Comparison of ENCODE assay signal across 7 cellular contexts in the genomic region with DNA sequence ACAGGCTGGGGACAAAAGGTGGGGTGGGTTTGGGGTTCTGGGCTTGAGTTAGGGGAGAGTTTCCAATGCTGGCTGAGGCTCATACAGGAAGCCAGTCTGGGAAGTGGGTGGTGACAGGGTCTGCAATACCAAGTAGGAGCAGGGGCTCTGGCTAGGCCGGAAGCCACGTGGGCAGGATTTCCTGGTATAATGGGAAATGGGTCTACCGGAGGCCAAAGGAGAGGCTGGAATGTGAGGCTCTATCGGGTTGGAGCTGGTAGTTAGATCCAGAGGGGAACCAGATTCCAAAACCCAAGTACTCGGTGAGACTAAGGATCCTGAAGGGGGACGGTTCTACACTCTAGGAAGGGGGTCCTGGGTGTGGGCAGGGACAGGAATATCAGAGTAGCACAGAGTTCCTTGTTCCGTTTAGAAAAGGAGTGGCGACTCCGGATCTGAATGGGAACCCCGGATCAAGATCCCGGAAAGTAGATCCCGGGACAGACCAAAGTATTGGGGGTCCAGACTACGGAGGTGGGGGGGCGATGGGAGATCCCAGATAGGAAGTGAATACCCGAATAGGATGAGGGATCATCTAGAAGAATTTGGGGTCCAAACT. TPM values are rescaled to one million over a fixed set of nuclear protein-coding genes. Genes with fewer than 3 reads are reported as not detected.
DNase-seq lines count a peak whose midpoint lies in the region; ATAC-seq and TF ChIP-seq lines count a peak whose summit lies in the region.

No MANE protein-coding gene starts in this region.

- peak overlapping the region; percentile 97 for H3K9ac ChIP-seq in neural cell (ENCODE audit: low read length)

- H3K9me2 ChIP-seq in GM23338 (ENCODE audit: insufficient read depth) (no peaks in the 10 kb centered on the region), neural cell (ENCODE audit: insufficient read depth, low read length) (no peaks in the 10 kb centered on the region)

- TF ChIP-seq CTCF in GM23338 (conservative IDR thresholded peaks at IDR 0.05; ENCODE audit: low read depth in 2 of 2) = no peak
- TF ChIP-seq CTCF in endothelial cell (IDR thresholded peaks at IDR 0.05; ENCODE audit: unreplicated experiment) = no peak
- TF ChIP-seq CTCF in neural cell (IDR thresholded peaks at IDR 0.05; ENCODE audit: poor library complexity, severe bottlenecking) = no peak

- H3K27me3 Mint-ChIP-seq in GM23338 (ENCODE audit: insufficient read depth, low read depth, poor library complexity) = peaks cover 31% of the 10 kb centered on the region
- H3K27me3 Mint-ChIP-seq in endothelial cell (ENCODE audit: unreplicated experiment) = peaks cover 31% of the 10 kb centered on the region

- no peaks in the 10 kb centered on the region for H3K9me3 ChIP-seq in neural cell (ENCODE audit: low read length)

- peak overlapping the region; percentile 95 for H3K4me2 ChIP-seq in GM23338
- H3K4me2 ChIP-seq in neural cell (ENCODE audit: low read length) = peak overlapping the region; percentile 87

- H3F3A ChIP-seq in GM23338 (replicated peaks; ENCODE audit: low read depth) (peaks cover 13% of the 10 kb centered on the region; the same call in 1 of the 2 replicates), neural cell (ENCODE audit: insufficient read depth, low read length, poor library complexity, severe bottlenecking) (no peaks in the 10 kb centered on the region)

- peaks cover 29% of the 10 kb centered on the region for H3K27me3 ChIP-seq in GM23338 (ENCODE audit: insufficient read depth)
- no peaks in the 10 kb centered on the region for H3K27me3 ChIP-seq in neural cell (ENCODE audit: insufficient read depth, low read depth, low read length)

- H3K27ac Mint-ChIP-seq in GM23338 (peak overlapping the region; percentile 97), endothelial cell (ENCODE audit: unreplicated experiment) (peak overlapping the region; percentile 99)

- H3K9me3 Mint-ChIP-seq in GM23338 (no peaks in the 10 kb centered on the region), endothelial cell (ENCODE audit: unreplicated experiment) (no peaks in the 10 kb centered on the region)

- H3K36me3 ChIP-seq in GM23338 (ENCODE audit: insufficient read depth) (no peaks in the 10 kb centered on the region), neural cell (ENCODE audit: insufficient read depth, low read length) (no peaks in the 10 kb centered on the region)

- peak overlapping the region; percentile 99 for H3K4me3 ChIP-seq in GM23338
- H3K4me3 ChIP-seq in neural cell (ENCODE audit: low read length) = peak overlapping the region; percentile 99

- H3K4me3 Mint-ChIP-seq in GM23338 (peak overlapping the region; percentile 97), endothelial cell (ENCODE audit: unreplicated experiment) (peak overlapping the region; percentile 100)

- peaks cover 20% of the 10 kb centered on the region for H3K4me1 Mint-ChIP-seq in GM23338
- peaks cover 35% of the 10 kb centered on the region for H3K4me1 Mint-ChIP-seq in endothelial cell (ENCODE audit: unreplicated experiment)

- DNase-seq in GM23338 (ENCODE audit: low spot score) (peak; percentile 34), RKO (ENCODE audit: low spot score) (peak; percentile 80), endothelial cell (ENCODE audit: low spot score) (peak; percentile 80), T1000 (lab: John Stamatoyannopoulos, UW) (no peak)

- H3K36me3 Mint-ChIP-seq in GM23338 (ENCODE audit: low read depth) (peaks cover 16% of the 10 kb centered on the region), endothelial cell (ENCODE audit: low read depth, unreplicated experiment) (peaks cover 24% of the 10 kb centered on the region)

- no peak for TF ChIP-seq EP300 in neural cell (conservative IDR thresholded peaks at IDR 0.05; ENCODE audit: poor library complexity, severe bottlenecking)

- H4K20me1 ChIP-seq in GM23338 (replicated peaks; ENCODE audit: insufficient read depth) = peaks cover 33% of the 10 kb centered on the region
- no peaks in the 10 kb centered on the region for H4K20me1 ChIP-seq in neural cell (ENCODE audit: insufficient read depth)

- H3K79me2 ChIP-seq in GM23338 (replicated peaks; ENCODE audit: insufficient read depth) (peaks cover 55% of the 10 kb centered on the region), neural cell (replicated peaks; ENCODE audit: insufficient read depth, low read length) (peaks cover 24% of the 10 kb centered on the region)

- peaks cover 10% of the 10 kb centered on the region; the same call in 1 of the 2 replicates for H3K4me1 ChIP-seq in GM23338 (ENCODE audit: insufficient read depth)

- no peak overlapping the region for H3K27ac ChIP-seq in GM23338 (ENCODE audit: low read depth)
- H3K27ac ChIP-seq in neural cell (ENCODE audit: low read length) = no peak overlapping the region

- ATAC-seq in GM23338 (no peak), GM21528 (IDR thresholded peaks at IDR 0.05; ENCODE audit: low FRiP score, unreplicated experiment) (no peak), GM21515 (IDR thresholded peaks at IDR 0.05; ENCODE audit: unreplicated experiment) (no peak)

- H2AFZ ChIP-seq in GM23338 = no peak overlapping the region
- peak overlapping the region; percentile 45 for H2AFZ ChIP-seq in neural cell (ENCODE audit: low read depth, low read length)

- TF ChIP-seq RAD21 in neural cell (conservative IDR thresholded peaks at IDR 0.05) = no peak

TF ChIP-seq in GM23338, 12 proteins besides CTCF, POLR2A, EP300 and RAD21 (continues in another document):
- TF ChIP-seq NANOG (IDR thresholded peaks at IDR 0.05; ENCODE audit: borderline replicate concordance) (no peak), EZH2 (IDR thresholded peaks at IDR 0.05; ENCODE audit: low read depth, unreplicated experiment) (no peak)
- TF ChIP-seq, protein P1, sequence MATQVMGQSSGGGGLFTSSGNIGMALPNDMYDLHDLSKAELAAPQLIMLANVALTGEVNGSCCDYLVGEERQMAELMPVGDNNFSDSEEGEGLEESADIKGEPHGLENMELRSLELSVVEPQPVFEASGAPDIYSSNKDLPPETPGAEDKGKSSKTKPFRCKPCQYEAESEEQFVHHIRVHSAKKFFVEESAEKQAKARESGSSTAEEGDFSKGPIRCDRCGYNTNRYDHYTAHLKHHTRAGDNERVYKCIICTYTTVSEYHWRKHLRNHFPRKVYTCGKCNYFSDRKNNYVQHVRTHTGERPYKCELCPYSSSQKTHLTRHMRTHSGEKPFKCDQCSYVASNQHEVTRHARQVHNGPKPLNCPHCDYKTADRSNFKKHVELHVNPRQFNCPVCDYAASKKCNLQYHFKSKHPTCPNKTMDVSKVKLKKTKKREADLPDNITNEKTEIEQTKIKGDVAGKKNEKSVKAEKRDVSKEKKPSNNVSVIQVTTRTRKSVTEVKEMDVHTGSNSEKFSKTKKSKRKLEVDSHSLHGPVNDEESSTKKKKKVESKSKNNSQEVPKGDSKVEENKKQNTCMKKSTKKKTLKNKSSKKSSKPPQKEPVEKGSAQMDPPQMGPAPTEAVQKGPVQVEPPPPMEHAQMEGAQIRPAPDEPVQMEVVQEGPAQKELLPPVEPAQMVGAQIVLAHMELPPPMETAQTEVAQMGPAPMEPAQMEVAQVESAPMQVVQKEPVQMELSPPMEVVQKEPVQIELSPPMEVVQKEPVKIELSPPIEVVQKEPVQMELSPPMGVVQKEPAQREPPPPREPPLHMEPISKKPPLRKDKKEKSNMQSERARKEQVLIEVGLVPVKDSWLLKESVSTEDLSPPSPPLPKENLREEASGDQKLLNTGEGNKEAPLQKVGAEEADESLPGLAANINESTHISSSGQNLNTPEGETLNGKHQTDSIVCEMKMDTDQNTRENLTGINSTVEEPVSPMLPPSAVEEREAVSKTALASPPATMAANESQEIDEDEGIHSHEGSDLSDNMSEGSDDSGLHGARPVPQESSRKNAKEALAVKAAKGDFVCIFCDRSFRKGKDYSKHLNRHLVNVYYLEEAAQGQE (IDR thresholded peaks at IDR 0.05; ENCODE audit: unreplicated experiment) = no peak

TF ChIP-seq in neural cell, 6 proteins besides CTCF, POLR2A, EP300 and RAD21:
- no peak for TF ChIP-seq EZH2 (IDR thresholded peaks at IDR 0.05; ENCODE audit: borderline replicate concordance, insufficient read depth, low read length, poor library complexity, severe bottlenecking)
- TF ChIP-seq POLR2AphosphoS5 (IDR thresholded peaks at IDR 0.05) = no peak
- no peak for TF ChIP-seq MXI1 (conservative IDR thresholded peaks at IDR 0.05; ENCODE audit: poor library complexity, severe bottlenecking)
- no peak for TF ChIP-seq SMC3 (conservative IDR thresholded peaks at IDR 0.05; ENCODE audit: poor library complexity)
- no peak for TF ChIP-seq TAF1 (IDR thresholded peaks at IDR 0.05; ENCODE audit: low read depth)

RNA-seq across cellular contexts. Expression of a gene that starts 0.8 kb away (rescaled TPM):
- 163 and 183 TPM in 2 replicates for total RNA-seq in GM23338 (2014; rRNA removed; shearing (Covaris generic))
- polyA plus RNA-seq in GM23338 (2016; fragmentation: Nextera tagmentation; extraction: Ambion mirVana) = 270 and 280 TPM in 2 replicates
- 386 TPM for total RNA-seq in endothelial cell (ENCODE audit: unreplicated experiment)
- 359 and 408 TPM in 2 replicates for polyA plus RNA-seq in neural cell
- 80.1 and 87.2 TPM in 2 replicates for polyA minus RNA-seq in neural cell

RNA-seq across cellular contexts. Expression of a gene that starts 17.8 kb away (rescaled TPM):
- 5.2 and 5.4 TPM in 2 replicates for total RNA-seq in GM23338 (2014; rRNA removed; shearing (Covaris generic))
- polyA plus RNA-seq in GM23338 (2016; fragmentation: Nextera tagmentation; extraction: Ambion mirVana) = 5.2 and 5.4 TPM in 2 replicates
- 0.46 TPM for total RNA-seq in endothelial cell (ENCODE audit: unreplicated experiment)
- polyA plus RNA-seq in neural cell = 3.4 and 4.7 TPM in 2 replicates
- polyA minus RNA-seq in neural cell = 4.9 and 8.0 TPM in 2 replicates

RNA-seq across cellular contexts. Expression of a gene that starts 22.2 kb away (rescaled TPM):
- 22.2 and 29.1 TPM in 2 replicates for total RNA-seq in GM23338 (2014; rRNA removed; shearing (Covaris generic))
- 30.7 and 35.9 TPM in 2 replicates for polyA plus RNA-seq in GM23338 (2016; fragmentation: Nextera tagmentation; extraction: Ambion mirVana)
- 143 TPM for total RNA-seq in endothelial cell (ENCODE audit: unreplicated experiment)
- polyA plus RNA-seq in neural cell = 63.3 and 95.8 TPM in 2 replicates
- polyA minus RNA-seq in neural cell = 49.4 and 50.4 TPM in 2 replicates
